Comparison of ENCODE assay signal across 28 cellular contexts in genomic region chr2:221588306-221588985, GRCh38.
"Had no signal": no experiment of that assay in that cellular context is flagged by ENCODE, and none has a peak within 500 bp of the region (broad histone marks: within the 10 kb centered on the region; RNA-seq: fewer than 3 reads in every experiment).

No MANE protein-coding gene starts in this region.

- DNase-seq: activated B cell treated with CpG ODN at 0.5 μM for 24 hours; activated CD4-positive, alpha-beta T cell treated with anti-CD3 and anti-CD28 coated beads for 1 hour; activated CD4-positive, alpha-beta T cell treated with anti-CD3 and anti-CD28 coated beads, Interleukin-2, amount 10 ng/mL, durations not matched to agents 24 days and 14 days; activated CD4-positive, alpha-beta T cell treated with anti-CD3 and anti-CD28 coated beads, Interleukin-2, amount 50 U/mL, for 48 hours; activated CD8-positive, alpha-beta memory T cell treated with anti-CD3 and anti-CD28 coated beads, Interleukin-2, amount 10 ng/mL, durations not matched to agents 7 days and 5 days; activated effector memory CD4-positive, alpha-beta T cell treated with Interleukin-2 at 50 U/mL for 16 hours; activated naive CD4-positive, alpha-beta T cell; activated naive CD8-positive, alpha-beta T cell treated with anti-CD3 and anti-CD28 coated beads, Interleukin-2, amount 50 U/mL, for 24 hours; activated T-cell treated with anti-CD3 and anti-CD28 coated beads, Interleukin-2, amount 50 U/mL, for 24 hours; amniotic stem cell; body of pancreas; central memory CD4-positive, alpha-beta T cell; NCI-H1092 treated with DMSO at 0.1 percent for 48 hours; NCI-H1436; NCI-H1694 treated with DMSO at 0.1 percent for 48 hours; NCI-H2029 treated with DMSO at 0.1 percent for 48 hours; NCI-H345; NCI-H510A; NCI-H69; PC-3; SHP77 treated with DMSO at 0.1 percent for 48 hours; T-cell; T-helper 2 cell; T1000 had no signal

- H3K27ac Mint-ChIP-seq: activated B cell treated with CpG ODN at 0.5 μM for 24 hours; activated CD4-positive, alpha-beta T cell treated with anti-CD3 and anti-CD28 coated beads, Interleukin-2, amount 10 ng/mL, durations not matched to agents 24 days and 14 days; activated CD8-positive, alpha-beta memory T cell treated with anti-CD3 and anti-CD28 coated beads, Interleukin-2, amount 10 ng/mL, durations not matched to agents 7 days and 5 days; activated naive CD4-positive, alpha-beta T cell treated with anti-CD3 and anti-CD28 coated beads, Interleukin-2, amount 50 U/mL, for 72 hours; activated naive CD8-positive, alpha-beta T cell treated with anti-CD3 and anti-CD28 coated beads, Interleukin-2, amount 50 U/mL, for 24 hours; activated T-cell treated with anti-CD3 and anti-CD28 coated beads, Interleukin-2, amount 50 U/mL, for 24 hours; activated T-helper 1 cell treated with anti-CD3 and anti-CD28 coated beads, Interleukin-12 subunit alpha, Interleukin-12 subunit beta, Interleukin-2, Interleukin-4 antibody, amounts not matched to agents 30 ng/mL and 10 ng/mL and 1 ng/mL, durations not matched to agents 14 hours and 24 hours and 36 hours; T-cell had no signal

- H3K9me3 Mint-ChIP-seq: activated B cell treated with CpG ODN at 0.5 μM for 24 hours; activated CD4-positive, alpha-beta T cell treated with anti-CD3 and anti-CD28 coated beads, Interleukin-2, amount 10 ng/mL, durations not matched to agents 24 days and 14 days; activated naive CD4-positive, alpha-beta T cell treated with anti-CD3 and anti-CD28 coated beads, Interleukin-2, amount 50 U/mL, for 72 hours; activated naive CD8-positive, alpha-beta T cell treated with anti-CD3 and anti-CD28 coated beads, Interleukin-2, amount 50 U/mL, for 24 hours; activated T-cell treated with anti-CD3 and anti-CD28 coated beads, Interleukin-2, amount 50 U/mL, for 24 hours; activated T-helper 1 cell treated with anti-CD3 and anti-CD28 coated beads, Interleukin-12 subunit alpha, Interleukin-12 subunit beta, Interleukin-2, Interleukin-4 antibody, amounts not matched to agents 30 ng/mL and 10 ng/mL and 1 ng/mL, durations not matched to agents 14 hours and 24 hours and 36 hours; T-cell had no signal

- FAIRE-seq: bronchial epithelial cell, TTC549 had no signal

- H3K4me1 Mint-ChIP-seq: activated B cell treated with CpG ODN at 0.5 μM for 24 hours; activated CD4-positive, alpha-beta T cell treated with anti-CD3 and anti-CD28 coated beads, Interleukin-2, amount 10 ng/mL, durations not matched to agents 24 days and 14 days; activated CD8-positive, alpha-beta memory T cell treated with anti-CD3 and anti-CD28 coated beads, Interleukin-2, amount 10 ng/mL, durations not matched to agents 7 days and 5 days; activated naive CD8-positive, alpha-beta T cell treated with anti-CD3 and anti-CD28 coated beads, Interleukin-2, amount 50 U/mL, for 24 hours; T-cell had no signal

- H3K4me3 Mint-ChIP-seq: activated B cell treated with CpG ODN at 0.5 μM for 24 hours; activated CD4-positive, alpha-beta T cell treated with anti-CD3 and anti-CD28 coated beads, Interleukin-2, amount 10 ng/mL, durations not matched to agents 24 days and 14 days; activated CD8-positive, alpha-beta memory T cell treated with anti-CD3 and anti-CD28 coated beads, Interleukin-2, amount 10 ng/mL, durations not matched to agents 7 days and 5 days; activated naive CD8-positive, alpha-beta T cell treated with anti-CD3 and anti-CD28 coated beads, Interleukin-2, amount 50 U/mL, for 24 hours; activated T-cell treated with anti-CD3 and anti-CD28 coated beads, Interleukin-2, amount 50 U/mL, for 24 hours; activated T-helper 1 cell treated with anti-CD3 and anti-CD28 coated beads, Interleukin-12 subunit alpha, Interleukin-12 subunit beta, Interleukin-2, Interleukin-4 antibody, amounts not matched to agents 30 ng/mL and 10 ng/mL and 1 ng/mL, durations not matched to agents 14 hours and 24 hours and 36 hours; T-cell had no signal

- H3K36me3 Mint-ChIP-seq: activated CD8-positive, alpha-beta memory T cell treated with anti-CD3 and anti-CD28 coated beads, Interleukin-2, amount 10 ng/mL, durations not matched to agents 7 days and 5 days; activated naive CD4-positive, alpha-beta T cell treated with anti-CD3 and anti-CD28 coated beads, Interleukin-2, amount 50 U/mL, for 72 hours; T-cell had no signal
